ENCODE assay signal across 1 cellular context in the genomic region with DNA sequence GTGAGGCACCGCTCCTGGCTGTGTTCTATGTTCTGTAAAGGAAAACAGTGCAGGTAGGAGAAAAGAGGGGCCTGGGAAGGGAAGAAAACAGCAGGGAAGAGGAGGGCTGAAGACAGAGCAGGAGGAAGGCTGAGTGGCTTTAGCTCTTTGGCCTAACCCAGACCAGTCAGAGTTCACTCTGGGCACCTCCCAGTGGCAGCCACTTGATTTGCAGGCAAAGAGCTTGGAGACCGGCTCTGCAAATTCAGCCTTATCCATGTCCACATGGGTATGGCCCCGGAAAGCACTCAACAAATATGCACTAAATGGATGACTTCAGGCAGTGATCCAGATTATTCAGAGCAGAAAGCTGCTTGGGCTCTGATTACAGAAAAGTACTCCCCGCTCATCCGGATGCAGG.
TF ChIP-seq lines count a peak whose summit lies in the region.

No MANE protein-coding gene starts in this region.

TF ChIP-seq in IMR-90, 13 proteins besides CTCF, POLR2A, EP300 and RAD21:
- TF ChIP-seq CHD1 (IDR thresholded peaks at IDR 0.05; ENCODE audit: low read depth, low read length) (no peak), MXI1 (IDR thresholded peaks at IDR 0.05; ENCODE audit: borderline replicate concordance, low read depth, low read length) (no peak), MAFK (IDR thresholded peaks at IDR 0.05; ENCODE audit: low read depth, low read length) (no peak), RFX5 (IDR thresholded peaks at IDR 0.05; ENCODE audit: low read depth, low read length) (no peak), NFE2L2 (IDR thresholded peaks at IDR 0.05; ENCODE audit: low read depth, low read length) (no peak)
- TF ChIP-seq, protein P1, sequence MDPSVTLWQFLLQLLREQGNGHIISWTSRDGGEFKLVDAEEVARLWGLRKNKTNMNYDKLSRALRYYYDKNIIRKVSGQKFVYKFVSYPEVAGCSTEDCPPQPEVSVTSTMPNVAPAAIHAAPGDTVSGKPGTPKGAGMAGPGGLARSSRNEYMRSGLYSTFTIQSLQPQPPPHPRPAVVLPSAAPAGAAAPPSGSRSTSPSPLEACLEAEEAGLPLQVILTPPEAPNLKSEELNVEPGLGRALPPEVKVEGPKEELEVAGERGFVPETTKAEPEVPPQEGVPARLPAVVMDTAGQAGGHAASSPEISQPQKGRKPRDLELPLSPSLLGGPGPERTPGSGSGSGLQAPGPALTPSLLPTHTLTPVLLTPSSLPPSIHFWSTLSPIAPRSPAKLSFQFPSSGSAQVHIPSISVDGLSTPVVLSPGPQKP (IDR thresholded peaks at IDR 0.05; ENCODE audit: borderline replicate concordance, low read depth, low read length): no peak
TF ChIP-seq in IMR-90: peak in this region for 0.
